In the genomic region with DNA sequence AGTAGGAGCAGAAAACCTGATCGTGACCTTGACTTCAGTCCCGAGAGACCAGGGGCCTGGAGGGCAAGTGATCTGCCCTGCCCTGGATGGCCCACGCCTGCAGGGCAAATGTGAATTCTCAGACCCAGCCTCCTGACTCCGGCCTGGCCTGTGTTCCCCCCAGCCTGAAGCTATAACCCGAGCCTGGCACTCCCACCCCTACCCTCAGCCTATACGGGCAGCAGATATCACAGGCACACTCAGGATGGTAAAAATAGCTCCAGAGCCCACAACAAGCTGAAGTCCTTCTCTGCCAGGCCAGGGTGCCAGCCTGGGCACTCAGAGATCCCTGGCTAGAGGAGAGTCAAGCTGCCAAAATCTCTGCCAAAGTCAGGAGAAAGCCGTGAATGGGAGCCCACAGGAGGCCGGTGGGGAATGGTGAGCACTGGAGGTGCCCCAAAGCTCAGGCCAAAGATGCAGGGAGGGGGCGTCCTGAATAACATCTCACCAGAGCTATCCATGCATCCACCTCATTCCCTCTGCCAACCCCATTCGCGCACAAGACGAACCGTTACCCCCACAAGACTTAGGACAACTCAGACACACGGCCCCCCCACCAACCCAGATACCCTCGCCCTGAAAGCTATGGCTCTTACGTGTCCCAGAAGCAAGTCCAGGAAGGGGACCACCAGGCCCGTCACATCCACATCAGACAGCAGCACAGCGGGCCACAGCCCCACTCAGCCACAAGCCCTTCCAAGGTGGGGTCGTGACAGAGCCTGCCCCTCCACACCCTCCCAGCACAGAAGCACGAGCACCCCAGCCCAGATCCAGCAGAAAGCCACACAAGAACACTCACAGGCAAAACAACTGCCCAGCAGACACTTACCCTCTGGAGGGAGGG, we compare ENCODE assay signal across 13 cellular contexts.
DNase-seq lines count a peak whose midpoint lies in the region; ATAC-seq, FAIRE-seq and TF ChIP-seq lines count a peak whose summit lies in the region.
"Had no signal": no experiment of that assay in that cellular context is flagged by ENCODE, and none has a peak within 500 bp of the region (broad histone marks: within the 10 kb centered on the region; RNA-seq: fewer than 3 reads in every experiment).

No MANE protein-coding gene starts in this region.

- no peak for TF ChIP-seq EP300 in H1 (IDR thresholded peaks at IDR 0.05; ENCODE audit: borderline replicate concordance in 1 of 2, low read depth in 2 of 2, low read length in 2 of 2)

- FAIRE-seq in H1 (lab: Jason Lieb, UNC): no peak
- FAIRE-seq: frontal cortex, GM12878 had no signal

- H2BK20ac ChIP-seq in H9 (ENCODE audit: low read depth, low read length, poor library complexity, severe bottlenecking) (no peak overlapping the region), H1 (ENCODE audit: low read length) (no peak overlapping the region)

- H3K79me2 ChIP-seq in H9 (ENCODE audit: insufficient read depth, low read length): no peaks in the 10 kb centered on the region
- no peaks in the 10 kb centered on the region for H3K79me2 ChIP-seq in H1 (ENCODE audit: control insufficient read depth in 1 of 2, insufficient read depth in 2 of 2, low read length in 2 of 2)
- peaks cover 47% of the 10 kb centered on the region for H3K79me2 ChIP-seq in smooth muscle cell (ENCODE audit: low read depth)

- no peak for ATAC-seq in GM21447 (IDR thresholded peaks at IDR 0.05; ENCODE audit: unreplicated experiment)
- no peak for ATAC-seq in GM18868 (IDR thresholded peaks at IDR 0.05; ENCODE audit: unreplicated experiment)
- ATAC-seq in GM18909 (IDR thresholded peaks at IDR 0.05; ENCODE audit: poor library complexity, unreplicated experiment): no peak
- ATAC-seq: GM12878, T-cell had no signal

- H3F3A ChIP-seq in smooth muscle cell (ENCODE audit: low read depth): peaks cover 17% of the 10 kb centered on the region

- H4K91ac ChIP-seq in H9 (ENCODE audit: insufficient read length, low read depth, low read length) (no peak overlapping the region), H1 (replicated peaks; ENCODE audit: insufficient read length, low read length) (no peak overlapping the region)

- no peak for TF ChIP-seq RAD21 in H1 (IDR thresholded peaks at IDR 0.05 in 1 of 2, conservative IDR thresholded peaks at IDR 0.05 in 1 of 2; ENCODE audit: low read depth in 2 of 2, low read length in 2 of 2)

- H3K9ac ChIP-seq in H9 (ENCODE audit: extremely low read depth, insufficient read length, low read length): no peak overlapping the region
- H3K9ac ChIP-seq in H1 (replicated peaks in 1 of 4; ENCODE audit: extremely low read depth in 1 of 4, low read depth in 3 of 4, low read length in 3 of 4): no peak overlapping the region
- peak overlapping the region; percentile 17 for H3K9ac ChIP-seq in smooth muscle cell (ENCODE audit: low read depth)

- H3K4ac ChIP-seq in H9 (ENCODE audit: low read depth, low read length) (no peak overlapping the region), H1 (replicated peaks; ENCODE audit: insufficient read length, low read depth, low read length) (no peak overlapping the region)

- no peak overlapping the region for H2BK12ac ChIP-seq in H9 (ENCODE audit: insufficient read length, low read depth, low read length)
- H2BK12ac ChIP-seq in H1 (ENCODE audit: low read depth, low read length): 0 out of 2 replicates have a peak overlapping the region, but pooled peaks have one; percentile 50

- peak overlapping the region in 2 of 3 experiments; percentile 74 to 81; a peak in 2 of 7 replicates for H3K27ac Mint-ChIP-seq in H9
- peak overlapping the region; percentile 93 for H3K27ac Mint-ChIP-seq in mesothelial cell of epicardium
- H3K27ac Mint-ChIP-seq: T-cell had no signal

- H3K27me3 Mint-ChIP-seq in H9 (ENCODE audit: low read depth): peaks cover 14% of the 10 kb centered on the region
- H3K27me3 Mint-ChIP-seq in mesothelial cell of epicardium (ENCODE audit: low read depth): no peaks in the 10 kb centered on the region

- H3K23me2 ChIP-seq in H9 (ENCODE audit: insufficient read length, low read depth, low read length, poor library complexity, severe bottlenecking): no peaks in the 10 kb centered on the region
- 0 out of 2 replicates have a peak, but pooled peaks cover under 1% of the 10 kb centered on the region for H3K23me2 ChIP-seq in H1 (ENCODE audit: low read depth, low read length)

- H2BK15ac ChIP-seq in H9 (ENCODE audit: low read depth, low read length): no peak overlapping the region
- no peak overlapping the region for H2BK15ac ChIP-seq in H1 (ENCODE audit: low read length)

- CTCF ChIA-PET in H1 (lab: Charles Lee; ENCODE audit: partially characterized antibody): interaction anchor here (0.6 to 5.5 kb wide), 15 partner anchors 8 to 241 kb away, joined by 3 to 25 read pairs (median 5); no protein-coding TSS in a partner anchor

- H3K23ac ChIP-seq in H9 (ENCODE audit: insufficient read length, low read depth, low read length) (no peak overlapping the region), H1 (ENCODE audit: insufficient read length) (no peak overlapping the region)

- H4K8ac ChIP-seq in H9 (replicated peaks; ENCODE audit: insufficient read length, low read depth, low read length) (no peak overlapping the region), H1 (ENCODE audit: extremely low read depth, insufficient read depth, low read length) (no peak overlapping the region)

- no peaks in the 10 kb centered on the region for H4K20me1 ChIP-seq in H9 (ENCODE audit: control insufficient read depth, insufficient read depth, insufficient read length)
- H4K20me1 ChIP-seq in H1 (replicated peaks in 1 of 2; ENCODE audit: control insufficient read depth in 1 of 2, insufficient read depth in 2 of 2, low read length in 2 of 2): no peaks in the 10 kb centered on the region
- peaks cover 80% of the 10 kb centered on the region for H4K20me1 ChIP-seq in smooth muscle cell (ENCODE audit: low read depth)

- H3K4me1 ChIP-seq in H9 (ENCODE audit: insufficient read depth, low read length) (no peaks in the 10 kb centered on the region; the same call in 1 of the 2 replicates), H1 (replicated peaks in 1 of 4; ENCODE audit: control insufficient read depth in 3 of 4, insufficient read depth in 4 of 4, low read length in 3 of 4) (peaks cover 0 to 18% (median 2%) of the 10 kb centered on the region in 4 experiments; a peak in 5 of 7 replicates), smooth muscle cell (ENCODE audit: low read depth) (peaks cover 10% of the 10 kb centered on the region)

- H3K18ac ChIP-seq in H9 (ENCODE audit: insufficient read length, low read depth, low read length): no peak overlapping the region
- no peak overlapping the region for H3K18ac ChIP-seq in H1 (ENCODE audit: extremely low read depth, low read length)

- no peak for DNase-seq in H9
- no peak for DNase-seq in H1 (ENCODE audit: low read depth in 1 of 2, low spot score in 2 of 2)
- no peak for DNase-seq in mesothelial cell of epicardium (ENCODE audit: low spot score in 2 of 2, unreplicated experiment in 2 of 2)
- DNase-seq in smooth muscle cell (lab: John Stamatoyannopoulos, UW; ENCODE audit: unreplicated experiment): no peak
- DNase-seq in activated T-cell treated with anti-CD3 and anti-CD28 coated beads, Interleukin-2, amount 50 U/mL, for 48 hours: no peak
- DNase-seq: activated CD4-positive, alpha-beta T cell treated with anti-CD3 and anti-CD28 coated beads, Interleukin-2, amount 50 U/mL, for 1 hour; AML-193; T-cell had no signal

- H3K56ac ChIP-seq in H9 (ENCODE audit: insufficient read length, low read depth, low read length) (no peak overlapping the region), H1 (replicated peaks; ENCODE audit: insufficient read length, low read depth, low read length) (no peak overlapping the region)

- H3T11ph ChIP-seq in H9 (ENCODE audit: low read length): no peak overlapping the region

- H2AFZ ChIP-seq in H9 (ENCODE audit: low read length) (no peak overlapping the region), H1 (ENCODE audit: low read length) (no peak overlapping the region), smooth muscle cell (ENCODE audit: low read depth) (no peak overlapping the region)

- TF ChIP-seq POLR2A in H1 (IDR thresholded peaks at IDR 0.05; ENCODE audit: control extremely low read depth in 1 of 2, low read depth in 2 of 2, low read length in 2 of 2): no peak

- H2BK5ac ChIP-seq in H9 (ENCODE audit: insufficient read length, low read length): no peak overlapping the region
- no peak overlapping the region for H2BK5ac ChIP-seq in H1 (ENCODE audit: low read depth, low read length)

- no CpG with 5 or more reads among the region's 20 CpGs for WGBS in H9 (ENCODE audit: extremely low coverage, insufficient read length, low lambda C conversion rate)
- WGBS in H1 (ENCODE audit: extremely low coverage in 1 of 2, insufficient coverage in 1 of 2, insufficient read length in 1 of 2, insufficient replicate concordance in 2 of 2, low coverage in 1 of 2, low lambda C conversion rate in 2 of 2, missing lambda C conversion rate in 1 of 2), 2 experiments: 90% methylated on average over 18 of the region's 20 CpGs; no CpG with 5 or more reads in 1 of the 2 experiments
- 57% methylated on average over 20 of the region's 20 CpGs for WGBS in smooth muscle cell (ENCODE audit: low lambda C conversion rate)

- H3K9me3 ChIP-seq in H9 (ENCODE audit: control insufficient read depth, low read depth, low read length) (no peaks in the 10 kb centered on the region), H1 (ENCODE audit: insufficient read depth in 2 of 2, low read depth in 1 of 2, low read length in 1 of 2) (no peaks in the 10 kb centered on the region), smooth muscle cell (replicated peaks; ENCODE audit: low read depth) (no peaks in the 10 kb centered on the region)

- H3K4me1 Mint-ChIP-seq in H9 (peaks cover 38 to 56% of the 10 kb centered on the region in 2 experiments), mesothelial cell of epicardium (peaks cover 23% of the 10 kb centered on the region)
- H3K4me1 Mint-ChIP-seq: T-cell had no signal

- POLR2A ChIA-PET in H1 (lab: Charles Lee; ENCODE audit: partially characterized antibody): interaction anchor here (0.6 kb wide), 1 partner anchor 32 kb away, joined by 3 read pairs; no protein-coding TSS in a partner anchor

- H3K14ac ChIP-seq in H9 (ENCODE audit: insufficient read depth, low read length) (no peak overlapping the region; the same call in 1 of the 2 replicates), H1 (ENCODE audit: insufficient read length) (no peak overlapping the region)

- TF ChIP-seq CTCF in H9 (conservative IDR thresholded peaks at IDR 0.05): no peak
- TF ChIP-seq CTCF in H1 (IDR thresholded peaks at IDR 0.05; ENCODE audit: control extremely low read depth in 1 of 3, insufficient read depth in 1 of 3, low read depth in 1 of 3, low read length in 3 of 3): no peak
- no peak for TF ChIP-seq CTCF in mesothelial cell of epicardium (IDR thresholded peaks at IDR 0.05; ENCODE audit: unreplicated experiment)
- no peak for TF ChIP-seq CTCF in smooth muscle cell (IDR thresholded peaks at IDR 0.05; ENCODE audit: borderline replicate concordance, insufficient read depth, poor library complexity, severe bottlenecking)

- H3K4me2 ChIP-seq in H9 (ENCODE audit: insufficient read depth, insufficient read length, low read length) (no peak overlapping the region), H1 (ENCODE audit: insufficient read depth in 1 of 2, low read depth in 2 of 2, low read length in 2 of 2) (no peak overlapping the region), smooth muscle cell (peak overlapping the region; percentile 75)

- H3K36me3 ChIP-seq in H1 (ENCODE audit: control insufficient read depth in 2 of 4, insufficient read depth in 4 of 4, low read length in 3 of 4): no peaks in the 10 kb centered on the region
- H3K36me3 ChIP-seq in smooth muscle cell (ENCODE audit: low read depth): no peaks in the 10 kb centered on the region

- H4K5ac ChIP-seq in H9 (ENCODE audit: insufficient read length, low read depth, low read length) (no peak overlapping the region), H1 (ENCODE audit: insufficient read length, low read depth, low read length) (no peak overlapping the region)

- H3K36me3 Mint-ChIP-seq in H9 (ENCODE audit: insufficient read depth in 1 of 3, low read depth in 3 of 3) (no peaks in the 10 kb centered on the region), mesothelial cell of epicardium (peaks cover 9% of the 10 kb centered on the region)
- H3K36me3 Mint-ChIP-seq: T-cell had no signal

- H2AK5ac ChIP-seq in H9 (ENCODE audit: insufficient read length, low read length): no peak overlapping the region
- no peak overlapping the region for H2AK5ac ChIP-seq in H1 (ENCODE audit: low read depth, low read length)

- H3K27ac ChIP-seq in H9 (ENCODE audit: insufficient read length, low read depth, low read length) (no peak overlapping the region), H1 (ENCODE audit: low read depth, low read length) (no peak overlapping the region), smooth muscle cell (ENCODE audit: low read depth) (peak overlapping the region; percentile 97)

- H3K27me3 ChIP-seq in H9 (ENCODE audit: insufficient read depth, low read length): no peaks in the 10 kb centered on the region
- no peaks in the 10 kb centered on the region for H3K27me3 ChIP-seq in H1 (replicated peaks in 1 of 4; ENCODE audit: control insufficient read depth in 3 of 4, extremely low read depth in 1 of 4, insufficient read depth in 3 of 4, low read length in 3 of 4)
- no peaks in the 10 kb centered on the region for H3K27me3 ChIP-seq in smooth muscle cell (ENCODE audit: low read depth)

- H2BK120ac ChIP-seq in H9 (ENCODE audit: low read depth, low read length, poor library complexity, severe bottlenecking) (no peak overlapping the region), H1 (replicated peaks; ENCODE audit: low read depth, low read length) (no peak overlapping the region)

- H3K79me1 ChIP-seq in H9 (ENCODE audit: insufficient read depth, low read depth, low read length, poor library complexity, severe bottlenecking) (no peaks in the 10 kb centered on the region), H1 (ENCODE audit: low read depth, low read length) (no peaks in the 10 kb centered on the region)

- H3K9me3 Mint-ChIP-seq in H9 (no peaks in the 10 kb centered on the region; a peak in 1 of 5 replicates), mesothelial cell of epicardium (no peaks in the 10 kb centered on the region)
- H3K9me3 Mint-ChIP-seq: T-cell had no signal

- H3K4me3 Mint-ChIP-seq in H9: peak overlapping the region in 1 of 2 experiments; percentile 27; a peak in 1 of 5 replicates
- peak overlapping the region; percentile 55 for H3K4me3 Mint-ChIP-seq in mesothelial cell of epicardium
- H3K4me3 Mint-ChIP-seq: T-cell had no signal

- H3K4me3 ChIP-seq in H1 (ENCODE audit: extremely low read depth in 1 of 4, insufficient read depth in 2 of 4, low read depth in 3 of 4, low read length in 4 of 4) (no peak overlapping the region), smooth muscle cell (peak overlapping the region; percentile 11)
- H3K4me3 ChIP-seq: GM12878 had no signal
